32 cellular contexts compared by ENCODE assay signal in genomic region chr22:45053094-45053493, GRCh38. TPM values are rescaled to one million over a fixed set of nuclear protein-coding genes. Genes with fewer than 3 reads are reported as not detected.
"Had no signal": no experiment of that assay in that cellular context is flagged by ENCODE, and none has a peak within 500 bp of the region (broad histone marks: within the 10 kb centered on the region; RNA-seq: fewer than 3 reads in every experiment).

No MANE protein-coding gene starts in this region.

- ATAC-seq: activated CD4-positive, alpha-beta T cell treated with anti-CD3 and anti-CD28 coated beads for 36 hours; activated T-helper 17 cell treated with anti-CD3 and anti-CD28 coated beads, Interleukin-2, amount 50 U/mL, for 72 hours had no signal

- H3K27me3 ChIP-seq: Peyer's patch had no signal

- H3K4me2 ChIP-seq: SK-N-SH had no signal

- H3K9ac ChIP-seq: SK-N-SH had no signal

- H3K27ac Mint-ChIP-seq: activated CD4-positive, alpha-beta memory T cell treated with anti-CD3 and anti-CD28 coated beads, Interleukin-2, amount 10 ng/mL, durations not matched to agents 7 days and 5 days; activated CD4-positive, alpha-beta T cell treated with anti-CD3 and anti-CD28 coated beads for 36 hours; activated naive CD4-positive, alpha-beta T cell treated with anti-CD3 and anti-CD28 coated beads for 36 hours; activated naive CD8-positive, alpha-beta T cell; activated T-helper 17 cell treated with anti-CD3 and anti-CD28 coated beads, Interleukin-2, amount 50 U/mL, for 72 hours; brain had no signal

- H3K9me3 ChIP-seq: Peyer's patch, SJCRH30, SK-N-SH had no signal

- H3K27ac ChIP-seq: Peyer's patch, RWPE1, SJCRH30, VCaP had no signal

- DNase-seq: activated CD4-positive, alpha-beta memory T cell treated with anti-CD3 and anti-CD28 coated beads, Interleukin-2, amount 10 ng/mL, durations not matched to agents 7 days and 5 days; activated CD4-positive, alpha-beta T cell treated with anti-CD3 and anti-CD28 coated beads for 36 hours; activated CD4-positive, alpha-beta T cell treated with anti-CD3 and anti-CD28 coated beads, Interleukin-2, amount 50 U/mL, for 1 hour; activated gamma-delta T cell; activated naive CD4-positive, alpha-beta T cell treated with anti-CD3 and anti-CD28 coated beads for 36 hours; activated T-cell treated with anti-CD3 and anti-CD28 coated beads for 4 hours; activated T-cell treated with anti-CD3 and anti-CD28 coated beads, Interleukin-2, amount 50 U/mL, for 48 hours; amygdala; Kasumi-1; NCI-H1048; NCI-H146; NCI-H187 treated with DMSO at 0.1 percent for 48 hours; NCI-H2081 treated with DMSO at 0.1 percent for 48 hours; NCI-H2171 treated with DMSO at 0.1 percent for 48 hours; NCI-H226; NCI-H510A; NCI-H526 treated with DMSO at 0.1 percent for 48 hours; NK-92 treated with Interleukin-12 subunit alpha and Interleukin-12 subunit beta, amount 100 ng/mL, for 24 hours; OCI-M1; Peyer's patch; Right ventricle myocardium superior; SJCRH30; SK-N-SH; T-helper 1 cell had no signal

- H3K4me1 Mint-ChIP-seq: activated CD4-positive, alpha-beta memory T cell treated with anti-CD3 and anti-CD28 coated beads, Interleukin-2, amount 10 ng/mL, durations not matched to agents 7 days and 5 days; activated T-helper 17 cell treated with anti-CD3 and anti-CD28 coated beads, Interleukin-2, amount 50 U/mL, for 72 hours; central memory CD8-positive, alpha-beta T cell had no signal

- H3K4me3 Mint-ChIP-seq: activated CD4-positive, alpha-beta memory T cell treated with anti-CD3 and anti-CD28 coated beads, Interleukin-2, amount 10 ng/mL, durations not matched to agents 7 days and 5 days; activated CD4-positive, alpha-beta T cell treated with anti-CD3 and anti-CD28 coated beads for 36 hours; activated naive CD4-positive, alpha-beta T cell treated with anti-CD3 and anti-CD28 coated beads for 36 hours; activated naive CD8-positive, alpha-beta T cell; activated T-helper 17 cell treated with anti-CD3 and anti-CD28 coated beads, Interleukin-2, amount 50 U/mL, for 72 hours; brain; central memory CD8-positive, alpha-beta T cell had no signal

- H3K36me3 Mint-ChIP-seq: activated naive CD8-positive, alpha-beta T cell; brain had no signal

- H3K4me1 ChIP-seq: Peyer's patch, SJCRH30 had no signal

- H3K9me3 Mint-ChIP-seq: activated CD4-positive, alpha-beta memory T cell treated with anti-CD3 and anti-CD28 coated beads, Interleukin-2, amount 10 ng/mL, durations not matched to agents 7 days and 5 days; activated naive CD4-positive, alpha-beta T cell treated with anti-CD3 and anti-CD28 coated beads for 36 hours; activated T-helper 17 cell treated with anti-CD3 and anti-CD28 coated beads, Interleukin-2, amount 50 U/mL, for 72 hours; central memory CD8-positive, alpha-beta T cell had no signal

RNA-seq across cellular contexts. Expression of gene PHF21B, which starts 43.3 kb away (rescaled TPM):
- total RNA-seq: activated CD4-positive, alpha-beta memory T cell treated with anti-CD3 and anti-CD28 coated beads, Interleukin-2, amount 10 ng/mL, durations not matched to agents 7 days and 5 days; activated CD4-positive, alpha-beta T cell treated with anti-CD3 and anti-CD28 coated beads for 36 hours; activated naive CD4-positive, alpha-beta T cell treated with anti-CD3 and anti-CD28 coated beads for 36 hours; activated T-helper 17 cell treated with anti-CD3 and anti-CD28 coated beads, Interleukin-2, amount 50 U/mL, for 72 hours; M059J; Peyer's patch; T-helper 2 cell treated with Interferon-gamma antibody and Interleukin-4, amounts not matched to agents 100 ng/mL and 5 ng/mL, for 36 hours had no signal
